7 cellular contexts compared by ENCODE assay signal in the genomic region with DNA sequence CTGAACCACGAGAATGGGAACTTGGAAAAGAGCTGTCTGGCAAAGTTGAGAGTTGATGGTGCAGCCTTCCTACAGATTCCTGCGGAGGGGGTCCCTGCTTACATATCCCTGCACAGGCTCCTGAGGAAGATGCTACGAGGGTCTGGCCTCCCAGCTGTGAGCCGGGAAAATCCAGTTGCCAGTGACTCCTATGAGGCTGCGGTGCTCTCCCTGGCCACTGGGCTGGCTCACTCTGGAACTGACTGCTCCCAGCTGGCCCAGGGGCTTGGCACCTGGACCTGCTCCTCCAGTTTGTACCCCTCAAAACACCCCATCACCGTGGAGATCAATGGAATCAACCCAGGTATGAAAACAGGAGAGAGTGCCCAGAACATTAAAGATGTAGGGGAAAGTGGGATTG. TPM values are rescaled to one million over a fixed set of nuclear protein-coding genes. Genes with fewer than 3 reads are reported as not detected.
"Had no signal": no experiment of that assay in that cellular context is flagged by ENCODE, and none has a peak within 500 bp of the region (broad histone marks: within the 10 kb centered on the region; RNA-seq: fewer than 3 reads in every experiment).

No MANE protein-coding gene starts in this region.

RNA-seq across cellular contexts. Expression of a gene that starts 53.1 kb away (rescaled TPM):
- total RNA-seq: colonic mucosa, endodermal cell, foreskin keratinocyte, heart left ventricle had no signal
- polyA plus RNA-seq: endothelial cell of umbilical vein, fibroblast of lung, foreskin keratinocyte, heart left ventricle, hepatocyte had no signal
